In the genomic region with DNA sequence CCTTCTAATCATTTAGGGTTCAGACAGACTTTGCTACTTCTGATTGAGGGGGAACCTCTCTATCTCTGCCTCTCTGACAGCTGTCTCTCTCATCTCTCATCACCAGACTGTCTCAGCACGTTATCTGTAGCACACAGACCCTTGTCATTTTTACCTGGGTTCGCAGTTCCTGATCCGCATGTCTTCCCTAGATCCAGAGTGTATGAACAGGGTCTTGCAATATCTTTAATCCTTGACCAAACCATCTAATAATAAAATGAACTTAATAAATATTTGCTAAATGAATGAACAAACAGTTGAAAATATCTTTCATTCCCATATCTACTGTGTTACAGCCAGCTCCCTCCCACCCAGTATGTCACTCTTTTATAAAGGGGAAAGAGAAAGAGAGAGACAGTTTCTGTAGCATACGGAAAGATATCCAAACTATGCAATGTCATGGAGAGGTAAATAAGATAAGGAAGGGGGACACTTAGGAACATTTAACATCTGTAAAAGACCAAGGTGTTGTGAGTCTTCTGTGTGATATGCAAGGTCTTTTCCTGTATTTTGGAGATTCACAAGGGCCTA, we compare ENCODE assay signal across 28 cellular contexts.
"Had no signal": no experiment of that assay in that cellular context is flagged by ENCODE, and none has a peak within 500 bp of the region (broad histone marks: within the 10 kb centered on the region; RNA-seq: fewer than 3 reads in every experiment).

No MANE protein-coding gene starts in this region.

- H3K4me3 ChIP-seq: neural progenitor cell, ovary, psoas muscle, right lobe of liver, sigmoid colon, stomach, thoracic aorta, thyroid gland, tibial nerve, upper lobe of right lung, uterus had no signal

- H3K9me3 Mint-ChIP-seq: nephron; neural progenitor cell; stimulated activated effector memory CD8-positive, alpha-beta T cell treated with anti-CD3 and anti-CD28 coated beads, Interleukin-12 subunit alpha, Interleukin-12 subunit beta, amount 100 ng/mL, for 72 hours; stimulated activated naive CD8-positive, alpha-beta T cell treated with anti-CD3 and anti-CD28 coated beads, Interleukin-15, Interleukin-2, amounts not matched to agents 100 ng/mL and 50 ng/mL, for 24 hours had no signal

- H3K9me3 ChIP-seq: ovary, psoas muscle, right lobe of liver, sigmoid colon, stomach, thoracic aorta, thyroid gland, tibial nerve, upper lobe of right lung, uterus had no signal

- H3K9ac ChIP-seq: neural progenitor cell, parathyroid adenoma had no signal

- H3K4me1 Mint-ChIP-seq: natural killer cell; nephron; neural progenitor cell; stimulated activated effector memory CD8-positive, alpha-beta T cell treated with anti-CD3 and anti-CD28 coated beads, Interleukin-12 subunit alpha, Interleukin-12 subunit beta, amount 100 ng/mL, for 72 hours; stimulated activated naive B cell treated with anti-CD40 and anti-IgM and Interleukin-4, amounts not matched to agents 10 μg/mL and 1 μg/mL and 100 μg/mL, for 72 hours had no signal

- H3K27ac Mint-ChIP-seq: natural killer cell; nephron; neural progenitor cell; progenitor cell of endocrine pancreas; stimulated activated effector memory CD8-positive, alpha-beta T cell treated with anti-CD3 and anti-CD28 coated beads, Interleukin-12 subunit alpha, Interleukin-12 subunit beta, amount 100 ng/mL, for 72 hours; stimulated activated naive B cell treated with anti-CD40 and anti-IgM and Interleukin-4, amounts not matched to agents 10 μg/mL and 1 μg/mL and 100 μg/mL, for 72 hours; stimulated activated naive CD8-positive, alpha-beta T cell treated with anti-CD3 and anti-CD28 coated beads, Interleukin-15, Interleukin-2, amounts not matched to agents 100 ng/mL and 50 ng/mL, for 24 hours had no signal

- H3K27me3 ChIP-seq: neural progenitor cell, ovary, right lobe of liver, sigmoid colon, stomach, thyroid gland, tibial nerve, upper lobe of right lung, uterus had no signal

- H3K4me2 ChIP-seq: neural progenitor cell had no signal

- H3K4me3 Mint-ChIP-seq: natural killer cell; nephron; neural progenitor cell; stimulated activated effector memory CD8-positive, alpha-beta T cell treated with anti-CD3 and anti-CD28 coated beads, Interleukin-12 subunit alpha, Interleukin-12 subunit beta, amount 100 ng/mL, for 72 hours; stimulated activated naive B cell treated with anti-CD40 and anti-IgM and Interleukin-4, amounts not matched to agents 10 μg/mL and 1 μg/mL and 100 μg/mL, for 72 hours; stimulated activated naive CD8-positive, alpha-beta T cell treated with anti-CD3 and anti-CD28 coated beads, Interleukin-15, Interleukin-2, amounts not matched to agents 100 ng/mL and 50 ng/mL, for 24 hours had no signal

- DNase-seq: natural killer cell; occipital lobe; ovary; posterior cingulate gyrus; psoas muscle; right cardiac atrium; right lobe of liver; sigmoid colon; small intestine; stimulated activated CD4-positive, alpha-beta T cell treated with anti-CD3 and anti-CD28 coated beads, Interleukin-15, amount 100 ng/mL, for 24 hours; stimulated activated CD4-positive, alpha-beta T cell treated with anti-CD3 and anti-CD28 coated beads, Interleukin-2, amount 100 ng/mL, for 24 hours; stimulated activated CD4-positive, alpha-beta T cell treated with anti-CD3 and anti-CD28 coated beads, Interleukin-2, amount 100 ng/mL, for 48 hours; stimulated activated CD4-positive, alpha-beta T cell treated with anti-CD3 and anti-CD28 coated beads, Interleukin-4, amount 100 ng/mL, for 24 hours; stimulated activated naive B cell treated with anti-CD40 and anti-IgM and Interleukin-4, amounts not matched to agents 10 μg/mL and 1 μg/mL and 100 μg/mL, for 72 hours; stimulated activated naive CD4-positive, alpha-beta T cell treated with Interleukin-2 at 50 U/mL for 16 hours; stomach; thyroid gland; trophoblast cell; upper lobe of right lung; uterus had no signal

- H3K27me3 Mint-ChIP-seq: progenitor cell of endocrine pancreas; stimulated activated naive B cell treated with anti-CD40 and anti-IgM and Interleukin-4, amounts not matched to agents 10 μg/mL and 1 μg/mL and 100 μg/mL, for 72 hours; stimulated activated naive CD8-positive, alpha-beta T cell treated with anti-CD3 and anti-CD28 coated beads, Interleukin-15, Interleukin-2, amounts not matched to agents 100 ng/mL and 50 ng/mL, for 24 hours had no signal

- H3K36me3 Mint-ChIP-seq: natural killer cell; neural progenitor cell; stimulated activated effector memory CD8-positive, alpha-beta T cell treated with anti-CD3 and anti-CD28 coated beads, Interleukin-12 subunit alpha, Interleukin-12 subunit beta, amount 100 ng/mL, for 72 hours; stimulated activated naive B cell treated with anti-CD40 and anti-IgM and Interleukin-4, amounts not matched to agents 10 μg/mL and 1 μg/mL and 100 μg/mL, for 72 hours had no signal

- H2AFZ ChIP-seq: neural progenitor cell, parathyroid adenoma had no signal

- ATAC-seq: natural killer cell; psoas muscle; right cardiac atrium; right lobe of liver; stimulated activated effector memory CD8-positive, alpha-beta T cell treated with anti-CD3 and anti-CD28 coated beads, Interleukin-12 subunit alpha, Interleukin-12 subunit beta, amount 100 ng/mL, for 72 hours; stimulated activated naive B cell treated with anti-CD40 and anti-IgM and Interleukin-4, amounts not matched to agents 10 μg/mL and 1 μg/mL and 100 μg/mL, for 72 hours; upper lobe of right lung had no signal

- H3K36me3 ChIP-seq: neural progenitor cell, ovary, right lobe of liver, sigmoid colon, stomach, thoracic aorta, thyroid gland, tibial nerve, upper lobe of right lung, uterus had no signal

- H3K27ac ChIP-seq: neural progenitor cell, ovary, parathyroid adenoma, psoas muscle, right lobe of liver, sigmoid colon, stomach, thoracic aorta, thyroid gland, tibial nerve, upper lobe of right lung, uterus had no signal

- H3K79me2 ChIP-seq: parathyroid adenoma had no signal

- FAIRE-seq: small intestine had no signal

- H3K4me1 ChIP-seq: neural progenitor cell, parathyroid adenoma, psoas muscle, right lobe of liver, sigmoid colon, stomach, thyroid gland, tibial nerve, upper lobe of right lung, uterus had no signal
